8 cellular contexts compared by ENCODE assay signal in genomic region chr6:42316390-42316970, GRCh38.
DNase-seq lines count a peak whose midpoint lies in the region; ATAC-seq and TF ChIP-seq lines count a peak whose summit lies in the region.

No MANE protein-coding gene starts in this region.

- no peaks in the 10 kb centered on the region for H3K9me3 Mint-ChIP-seq in naive thymus-derived CD8-positive, alpha-beta T cell

- ATAC-seq in naive thymus-derived CD8-positive, alpha-beta T cell = no peak

- DNase-seq in ELF-1 (ENCODE audit: low read depth, low spot score) (peak; percentile 49), NAMALWA (ENCODE audit: low spot score) (peak; percentile 8), cardiac fibroblast (ENCODE audit: low read depth in 2 of 2) (peak; percentile 42 to 68), putamen (ENCODE audit: low spot score) (no peak), dedifferentiated amniotic fluid mesenchymal stem cell (ENCODE audit: extremely low spot score) (no peak), SHP77 treated with DMSO at 0.1 percent for 48 hours (lab: John Stamatoyannopoulos, UW) (no peak)
- DNase-seq in naive thymus-derived CD8-positive, alpha-beta T cell = no peak
- no peak for DNase-seq in stimulated activated CD4-positive, alpha-beta T cell treated with anti-CD3 and anti-CD28 coated beads, Interleukin-4, amount 100 ng/mL, for 1 hour

- POLR2A ChIA-PET in naive thymus-derived CD8-positive, alpha-beta T cell (lab: Charles Lee) = interaction anchor here (0.5 kb wide), 1 partner anchor 146 kb away, joined by 7 read pairs; no protein-coding TSS in a partner anchor

- H3K27ac Mint-ChIP-seq in naive thymus-derived CD8-positive, alpha-beta T cell = peak overlapping the region in 8 of 10 donors; percentile 7 to 85 (median 57)

- peaks cover 0 to 24% (median 8%) of the 10 kb centered on the region in 3 donors for H3K36me3 Mint-ChIP-seq in naive thymus-derived CD8-positive, alpha-beta T cell

- H3K4me1 Mint-ChIP-seq in naive thymus-derived CD8-positive, alpha-beta T cell = peaks cover 38 to 72% (median 68%) of the 10 kb centered on the region in 4 donors

- H3K27me3 Mint-ChIP-seq in naive thymus-derived CD8-positive, alpha-beta T cell = no peaks in the 10 kb centered on the region

- no peak overlapping the region for H3K4me3 ChIP-seq in cardiac fibroblast (replicated peaks in 1 of 2; ENCODE audit: low read depth in 2 of 2, low read length in 2 of 2)

- no peak for TF ChIP-seq CTCF in cardiac fibroblast (IDR thresholded peaks at IDR 0.05; ENCODE audit: low read depth, low read length)

- peak overlapping the region in 1 of 10 donors; percentile 42 for H3K4me3 Mint-ChIP-seq in naive thymus-derived CD8-positive, alpha-beta T cell

Comparison
In these comparisons a context has a peak if more than half of its experiments do, and no peak if none do; other contexts are left out.
1. DNase-seq: peak in ELF-1 (single experiment), NAMALWA (single experiment) and cardiac fibroblast (2 of 2); none in naive thymus-derived CD8-positive, alpha-beta T cell (0 of 10), putamen (single experiment), dedifferentiated amniotic fluid mesenchymal stem cell (single experiment), SHP77 treated with DMSO at 0.1 percent for 48 hours (single experiment) and stimulated activated CD4-positive, alpha-beta T cell treated with anti-CD3 and anti-CD28 coated beads, Interleukin-4, amount 100 ng/mL, for 1 hour (single experiment).